In genomic region chr6:132131351-132131750, GRCh38 we compare ENCODE assay signal across 10 cellular contexts.
A peak's percentile ranks its signal among the peaks of the same experiment; 100 is the strongest.
DNase-seq lines count a peak whose midpoint lies in the region; ATAC-seq and TF ChIP-seq lines count a peak whose summit lies in the region.
"Had no signal": no experiment of that assay in that cellular context is flagged by ENCODE, and none has a peak within 500 bp of the region (broad histone marks: within the 10 kb centered on the region; RNA-seq: fewer than 3 reads in every experiment).

No MANE protein-coding gene starts in this region.

- no peaks in the 10 kb centered on the region for H3K36me3 Mint-ChIP-seq in activated naive CD8-positive, alpha-beta T cell treated with anti-CD3 and anti-CD28 coated beads for 36 hours
- H3K36me3 Mint-ChIP-seq in activated naive CD8-positive, alpha-beta T cell treated with anti-CD3 and anti-CD28 coated beads, Interleukin-2, amount 50 U/mL, for 24 hours (ENCODE audit: low read depth) = no peaks in the 10 kb centered on the region
- H3K36me3 Mint-ChIP-seq in nephron progenitor cell (ENCODE audit: low read depth) (no peaks in the 10 kb centered on the region), type B pancreatic cell (no peaks in the 10 kb centered on the region)

- H3K27ac Mint-ChIP-seq in activated naive CD8-positive, alpha-beta T cell treated with anti-CD3 and anti-CD28 coated beads for 36 hours = peak overlapping the region; percentile 31
- no peak overlapping the region for H3K27ac Mint-ChIP-seq in activated naive CD8-positive, alpha-beta T cell treated with anti-CD3 and anti-CD28 coated beads, Interleukin-2, amount 50 U/mL, for 24 hours
- peak overlapping the region; percentile 72 for H3K27ac Mint-ChIP-seq in nephron progenitor cell
- peak overlapping the region; percentile 66 for H3K27ac Mint-ChIP-seq in type B pancreatic cell

- peak overlapping the region in 45 of 59 donors; percentile 25 to 87 (median 68) for H3K27ac ChIP-seq in dorsolateral prefrontal cortex
- H3K27ac ChIP-seq: neutrophil had no signal

- peaks cover 20% of the 10 kb centered on the region for H3K27me3 Mint-ChIP-seq in activated naive CD8-positive, alpha-beta T cell treated with anti-CD3 and anti-CD28 coated beads for 36 hours
- no peaks in the 10 kb centered on the region for H3K27me3 Mint-ChIP-seq in activated naive CD8-positive, alpha-beta T cell treated with anti-CD3 and anti-CD28 coated beads, Interleukin-2, amount 50 U/mL, for 24 hours
- H3K27me3 Mint-ChIP-seq in nephron progenitor cell (ENCODE audit: low read depth, poor library complexity) (peaks cover 3% of the 10 kb centered on the region), type B pancreatic cell (no peaks in the 10 kb centered on the region)

- intact Hi-C loops in dorsolateral prefrontal cortex (cut with DNase I) = no loop called here

- no peak for DNase-seq in activated naive CD8-positive, alpha-beta T cell treated with anti-CD3 and anti-CD28 coated beads for 36 hours
- no peak for DNase-seq in activated naive CD8-positive, alpha-beta T cell treated with anti-CD3 and anti-CD28 coated beads, Interleukin-2, amount 50 U/mL, for 24 hours
- no peak for DNase-seq in dorsolateral prefrontal cortex
- DNase-seq in nephron progenitor cell = no peak
- DNase-seq in type B pancreatic cell (ENCODE audit: extremely low spot score, unreplicated experiment) = no peak
- DNase-seq in stimulated activated CD4-positive, alpha-beta T cell treated with anti-CD3 and anti-CD28 coated beads, Interleukin-4, amount 100 ng/mL, for 4 hours = no peak
- DNase-seq in KG1 (lab: John Stamatoyannopoulos, UW) = no peak
- no peak for DNase-seq in NCI-H2171 treated with DMSO at 0.1 percent for 48 hours (lab: John Stamatoyannopoulos, UW)
- DNase-seq: NCI-H748 treated with DMSO at 0.1 percent for 48 hours had no signal

- TF ChIP-seq CTCF in dorsolateral prefrontal cortex (IDR thresholded peaks at IDR 0.05 in 54 of 56, conservative IDR thresholded peaks at IDR 0.05 in 2 of 56; ENCODE audit: low read depth in 1 of 56, partially characterized antibody in 56 of 56) (no peak), nephron progenitor cell (IDR thresholded peaks at IDR 0.05) (no peak), type B pancreatic cell (conservative IDR thresholded peaks at IDR 0.05) (no peak)

- no peaks in the 10 kb centered on the region for H3K27me3 ChIP-seq in dorsolateral prefrontal cortex
- H3K27me3 ChIP-seq: neutrophil had no signal

- no peak overlapping the region for H3K4me3 Mint-ChIP-seq in activated naive CD8-positive, alpha-beta T cell treated with anti-CD3 and anti-CD28 coated beads for 36 hours
- no peak overlapping the region for H3K4me3 Mint-ChIP-seq in activated naive CD8-positive, alpha-beta T cell treated with anti-CD3 and anti-CD28 coated beads, Interleukin-2, amount 50 U/mL, for 24 hours
- H3K4me3 Mint-ChIP-seq in nephron progenitor cell (no peak overlapping the region), type B pancreatic cell (no peak overlapping the region)

- no peaks in the 10 kb centered on the region for H3K4me1 Mint-ChIP-seq in activated naive CD8-positive, alpha-beta T cell treated with anti-CD3 and anti-CD28 coated beads for 36 hours
- peaks cover 8% of the 10 kb centered on the region for H3K4me1 Mint-ChIP-seq in activated naive CD8-positive, alpha-beta T cell treated with anti-CD3 and anti-CD28 coated beads, Interleukin-2, amount 50 U/mL, for 24 hours
- peaks cover 22% of the 10 kb centered on the region for H3K4me1 Mint-ChIP-seq in nephron progenitor cell
- H3K4me1 Mint-ChIP-seq in type B pancreatic cell (ENCODE audit: unreplicated experiment) = peaks cover 17% of the 10 kb centered on the region

- no peak for ATAC-seq in activated naive CD8-positive, alpha-beta T cell treated with anti-CD3 and anti-CD28 coated beads, Interleukin-2, amount 50 U/mL, for 24 hours

- peak overlapping the region in 14 of 59 donors; percentile 1 to 31 (median 12) for H3K4me3 ChIP-seq in dorsolateral prefrontal cortex

- H3K9me3 Mint-ChIP-seq in activated naive CD8-positive, alpha-beta T cell treated with anti-CD3 and anti-CD28 coated beads for 36 hours = no peaks in the 10 kb centered on the region
- no peaks in the 10 kb centered on the region for H3K9me3 Mint-ChIP-seq in activated naive CD8-positive, alpha-beta T cell treated with anti-CD3 and anti-CD28 coated beads, Interleukin-2, amount 50 U/mL, for 24 hours
- no peaks in the 10 kb centered on the region for H3K9me3 Mint-ChIP-seq in nephron progenitor cell
- H3K9me3 Mint-ChIP-seq in type B pancreatic cell = peaks cover 7% of the 10 kb centered on the region
